Comparison of ENCODE assay signal across 10 cellular contexts in the genomic region with DNA sequence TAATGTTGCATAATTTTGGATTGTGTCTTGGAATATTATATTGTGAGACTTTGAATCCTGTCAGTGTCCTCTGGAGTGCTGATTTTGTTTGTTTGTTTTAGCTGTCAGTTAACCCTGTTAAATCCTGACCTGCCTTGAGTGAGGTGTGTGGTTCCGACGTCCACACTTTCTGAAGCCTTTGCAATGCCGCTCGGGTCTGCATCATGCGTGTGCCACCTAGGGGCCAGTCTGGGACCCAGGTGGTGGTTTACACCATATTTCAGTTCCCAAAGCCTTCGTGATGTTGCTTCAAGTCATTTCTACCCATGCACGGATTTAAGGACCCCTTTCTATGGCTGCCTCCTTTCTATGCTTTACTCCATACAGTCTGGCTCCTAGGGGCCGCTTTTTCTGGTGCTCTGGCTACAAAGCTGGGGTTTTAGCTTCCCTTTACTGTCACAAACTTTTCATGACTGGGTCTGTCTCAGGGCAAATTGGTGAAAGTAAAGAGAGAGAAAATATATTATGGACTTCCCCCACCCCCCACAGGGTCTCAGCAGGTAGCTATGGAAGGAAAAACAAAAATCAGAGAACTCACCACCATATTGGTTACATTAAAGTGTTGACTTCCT. TPM values are rescaled to one million over a fixed set of nuclear protein-coding genes. Genes with fewer than 3 reads are reported as not detected.
DNase-seq lines count a peak whose midpoint lies in the region; ATAC-seq, FAIRE-seq and TF ChIP-seq lines count a peak whose summit lies in the region.
"Had no signal": no experiment of that assay in that cellular context is flagged by ENCODE, and none has a peak within 500 bp of the region (broad histone marks: within the 10 kb centered on the region; RNA-seq: fewer than 3 reads in every experiment).

No MANE protein-coding gene starts in this region.

- no peak overlapping the region for H3K4me3 ChIP-seq in GM06990 (replicated peaks; ENCODE audit: low read depth, low read length)
- H3K4me3 ChIP-seq in GM12878 = no peak overlapping the region
- no peak overlapping the region for H3K4me3 ChIP-seq in liver (ENCODE audit: low read depth in 1 of 3, low read length in 3 of 3)

- no peak for TF ChIP-seq EP300 in GM12878 (IDR thresholded peaks at IDR 0.05; ENCODE audit: borderline replicate concordance in 1 of 2, control insufficient read depth in 1 of 2, low read depth in 2 of 2, low read length in 2 of 2)

- intact Hi-C loops in GM12878 (cut with micrococcal nuclease; ENCODE audit: unreplicated experiment) = no loop called here

- no peak for TF ChIP-seq RAD21 in GM12878 (IDR thresholded peaks at IDR 0.05; ENCODE audit: insufficient read depth, low read depth, low read length)
- peak; percentile 42 to 57 for TF ChIP-seq RAD21 in liver (IDR thresholded peaks at IDR 0.05)

- H3K79me2 ChIP-seq in GM12878 (ENCODE audit: control insufficient read depth, insufficient read depth, low read length) = no peaks in the 10 kb centered on the region

- RAD21 ChIA-PET in GM12878 (lab: Charles Lee; ENCODE audit: unreplicated experiment) = interaction anchor here (0.8 kb wide), 1 partner anchor 278 kb away, joined by 4 read pairs; no protein-coding TSS in a partner anchor

- H2AFZ ChIP-seq in GM12878 (ENCODE audit: control insufficient read depth, low read depth, low read length) = no peak overlapping the region

- no peak overlapping the region for H3K4me2 ChIP-seq in GM12878 (ENCODE audit: control insufficient read depth, insufficient read depth)

- WGBS in GM12878 (ENCODE audit: insufficient coverage, insufficient replicate concordance, low lambda C conversion rate, missing lambda C conversion rate) = 35% methylated on average over 8 of the region's 8 CpGs
- 24% methylated on average over 8 of the region's 8 CpGs for WGBS in liver

- H3K9me3 ChIP-seq in GM12878 (replicated peaks; ENCODE audit: control insufficient read depth, insufficient read depth, low read length) (no peaks in the 10 kb centered on the region), liver (ENCODE audit: control insufficient read depth in 4 of 4, low read length in 3 of 4) (no peaks in the 10 kb centered on the region)

- TF ChIP-seq CTCF in GM06990 (IDR thresholded peaks at IDR 0.05; ENCODE audit: insufficient read depth, low read length, poor library complexity, severe bottlenecking) (peak; percentile 68), LNCAP (IDR thresholded peaks at IDR 0.05) (peak; percentile 71), GM12878 (IDR thresholded peaks at IDR 0.05 in 2 of 3, conservative IDR thresholded peaks at IDR 0.05 in 1 of 3; ENCODE audit: control insufficient read depth in 2 of 3, extremely low read depth in 1 of 3, insufficient read depth in 1 of 3, low read depth in 3 of 3, low read length in 3 of 3) (peak; percentile 28 to 57 (median 39); a peak in 4 of 6 replicates), liver (IDR thresholded peaks at IDR 0.05; ENCODE audit: low read depth, low read length, missing input control) (peak; percentile 34)

- in situ Hi-C loops in GM12878 (cut with MboI) = no loop called here

- TF ChIP-seq POLR2A in GM12878 (IDR thresholded peaks at IDR 0.05; ENCODE audit: low read depth, low read length) = no peak

- POLR2A ChIA-PET in GM12878 (lab: Charles Lee) = no interaction called here

- no peaks in the 10 kb centered on the region for H4K20me1 ChIP-seq in GM12878 (ENCODE audit: control insufficient read depth, insufficient read depth)

- H3K27me3 ChIP-seq in GM06990 (replicated peaks; ENCODE audit: control insufficient read depth, insufficient read depth, low read length) (no peaks in the 10 kb centered on the region), GM12878 (replicated peaks in 1 of 2; ENCODE audit: control insufficient read depth in 2 of 2, insufficient read depth in 2 of 2, low read length in 1 of 2) (peaks cover 0 to 4% of the 10 kb centered on the region in 2 experiments; a peak in 2 of 4 replicates), liver (ENCODE audit: control insufficient read depth in 4 of 4, insufficient read depth in 4 of 4, low read length in 3 of 4) (peaks cover 0 to 7% (median under 1%) of the 10 kb centered on the region in 4 donors)

- CTCF ChIA-PET in GM12878 (lab: Yijun Ruan, JAX) = interaction anchor here (0.8 to 1.7 kb wide), 5 partner anchors 15 to 138 kb away, joined by 3 read pairs; no protein-coding TSS in a partner anchor

- SMC1A ChIA-PET in GM12878 (lab: Charles Lee; ENCODE audit: uncharacterized antibody, unreplicated experiment) = no interaction called here

- no peak overlapping the region for H3K9ac ChIP-seq in GM12878 (ENCODE audit: control insufficient read depth, insufficient read depth, low read length)
- H3K9ac ChIP-seq in liver (ENCODE audit: low read depth in 1 of 2, low read length in 2 of 2) = no peak overlapping the region

- H3K36me3 ChIP-seq in GM06990 (ENCODE audit: control insufficient read depth, insufficient read depth, low read length) = no peaks in the 10 kb centered on the region
- H3K36me3 ChIP-seq in GM12878 (ENCODE audit: control insufficient read depth in 2 of 2, insufficient read depth in 2 of 2, low read length in 1 of 2) = no peaks in the 10 kb centered on the region
- H3K36me3 ChIP-seq in liver (ENCODE audit: control insufficient read depth in 4 of 4, insufficient read depth in 3 of 4, low read depth in 1 of 4, low read length in 3 of 4) = no peaks in the 10 kb centered on the region

- FAIRE-seq in GM12878 (lab: Jason Lieb, UNC) = no peak

- DNase-seq in GM06990 (ENCODE audit: extremely low read depth, insufficient read length) (no peak), GM12878 (ENCODE audit: low read depth, low spot score) (no peak), caudate nucleus (lab: John Stamatoyannopoulos, UW) (no peak)
- DNase-seq: activated naive CD4-positive, alpha-beta T cell treated with Interleukin-2 at 50 U/mL for 16 hours had no signal

- H3K27ac ChIP-seq in GM12878 (ENCODE audit: control insufficient read depth, insufficient read depth) (no peak overlapping the region), liver (ENCODE audit: low read depth in 1 of 2, low read length in 2 of 2) (no peak overlapping the region), caudate nucleus (ENCODE audit: low read depth, low read length) (no peak overlapping the region)

- peak; percentile 71 for ATAC-seq in GM12878
- ATAC-seq in GM21390 (IDR thresholded peaks at IDR 0.05; ENCODE audit: unreplicated experiment) = no peak
- ATAC-seq in HG03139 (IDR thresholded peaks at IDR 0.05; ENCODE audit: unreplicated experiment) = no peak
- ATAC-seq in GM21825 (IDR thresholded peaks at IDR 0.05; ENCODE audit: unreplicated experiment) = no peak
- ATAC-seq: natural killer cell treated with Interleukin-12 subunit alpha and Interleukin-12 subunit beta and Interleukin-15 and Interleukin-18, amount 100 ng/mL, for 72 hours had no signal

- no TSS peak for BruUV-seq in GM12878 (replicated peaks; lab: Mats Ljungman, UMichigan)

- H3K4me1 ChIP-seq in GM12878 (ENCODE audit: control insufficient read depth, insufficient read depth, low read length) (no peaks in the 10 kb centered on the region), liver (ENCODE audit: control insufficient read depth in 4 of 4, insufficient read depth in 4 of 4, low read length in 3 of 4) (no peaks in the 10 kb centered on the region)

RNA-seq across cellular contexts. Expression of a gene that starts 11.4 kb away (rescaled TPM):
- total RNA-seq in GM12878 (2013; cell fraction: nucleolus; rRNA removed) = not detected in 2 replicates
- total RNA-seq in GM12878 (2014; rRNA removed) (not detected in 2 replicates), GM12878 (2014; rRNA removed; fragmentation: Illumina TruSeq; extraction: Trizol) (not detected in 2 replicates), GM12878 (2021) (not detected in 2 replicates), liver (under 1 TPM in 1 of 2 donors, not detected in 1; under 0.01 TPM)
- not detected for polyA plus RNA-seq in GM12878 (2011; ENCODE audit: low read depth)
- polyA plus RNA-seq in GM12878 (2011; rRNA removed) (not detected in 2 replicates), GM12878 (2014; fragmentation: Illumina TruSeq; extraction: Trizol) (not detected in 2 replicates), GM12878 (2014; fragmentation: Nextera tagmentation; extraction: Ambion mirVana) (not detected), GM12878 (2014; rRNA removed) (not detected in 2 replicates), GM12878 (2016; fragmentation: Nextera tagmentation; extraction: Ambion mirVana) (not detected), liver (not detected)
- polyA plus RNA-seq in GM12878 (2011; cell fraction: cytosol; rRNA removed) = not detected in 2 replicates
- polyA plus RNA-seq in GM12878 (2011; cell fraction: nucleus; rRNA removed) = not detected in 2 replicates
- polyA plus RNA-seq in GM12878 (2012) = not detected in 2 replicates
- not detected in 2 replicates for polyA minus RNA-seq in GM12878 (2011; rRNA and poly(A)+ RNA removed)
- polyA minus RNA-seq in GM12878 (2011; cell fraction: cytosol; rRNA and poly(A)+ RNA removed) = not detected in 2 replicates
- not detected in 2 replicates for polyA minus RNA-seq in GM12878 (2011; cell fraction: nucleus; rRNA and poly(A)+ RNA removed)

RNA-seq across cellular contexts. Expression of a gene that starts 30.0 kb away (rescaled TPM):
- total RNA-seq in GM12878 (2013; cell fraction: nucleolus; rRNA removed) = not detected in 2 replicates
- not detected in 2 replicates for total RNA-seq in GM12878 (2014; rRNA removed)
- total RNA-seq in GM12878 (2014; rRNA removed; fragmentation: Illumina TruSeq; extraction: Trizol) = not detected in 2 replicates
- total RNA-seq in GM12878 (2021) = not detected in 2 replicates
- polyA plus RNA-seq in GM12878 (2011; ENCODE audit: low read depth) = not detected
- polyA plus RNA-seq in GM12878 (2011; rRNA removed) = not detected in 2 replicates
- not detected in 2 replicates for polyA plus RNA-seq in GM12878 (2011; cell fraction: cytosol; rRNA removed)
- not detected in 2 replicates for polyA plus RNA-seq in GM12878 (2011; cell fraction: nucleus; rRNA removed)
- not detected in 2 replicates for polyA plus RNA-seq in GM12878 (2012)
- polyA plus RNA-seq in GM12878 (2014; fragmentation: Illumina TruSeq; extraction: Trizol) = not detected in 2 replicates
- polyA plus RNA-seq in GM12878 (2014; fragmentation: Nextera tagmentation; extraction: Ambion mirVana) = under 1 TPM in 1 of 2 experiments, not detected in 1; 0.04 TPM
- not detected in 2 replicates for polyA plus RNA-seq in GM12878 (2014; rRNA removed)
- not detected for polyA plus RNA-seq in GM12878 (2016; fragmentation: Nextera tagmentation; extraction: Ambion mirVana)
- not detected in 2 replicates for polyA minus RNA-seq in GM12878 (2011; rRNA and poly(A)+ RNA removed)
- polyA minus RNA-seq in GM12878 (2011; cell fraction: cytosol; rRNA and poly(A)+ RNA removed) = not detected in 2 replicates
- polyA minus RNA-seq in GM12878 (2011; cell fraction: nucleus; rRNA and poly(A)+ RNA removed) = not detected in 2 replicates
- total RNA-seq in liver = not detected
- not detected for polyA plus RNA-seq in liver
- total RNA-seq: natural killer cell treated with Interleukin-12 subunit alpha and Interleukin-12 subunit beta and Interleukin-15 and Interleukin-18, amount 100 ng/mL, for 72 hours had no signal

RNA-seq across cellular contexts. Expression of a gene that starts 53.6 kb away (rescaled TPM):
- 5.0 and 5.3 TPM in 2 replicates for total RNA-seq in GM12878 (2013; cell fraction: nucleolus; rRNA removed)
- total RNA-seq in GM12878 (2014; rRNA removed) (10.4 and 12.1 TPM in 2 replicates), GM12878 (2014; rRNA removed; fragmentation: Illumina TruSeq; extraction: Trizol) (7.5 and 7.7 TPM in 2 replicates), GM12878 (2021) (18.9 TPM in 2 replicates), liver (10 to 100 TPM; 11.3 to 16.9 TPM)
- 14.0 TPM for polyA plus RNA-seq in GM12878 (2011; ENCODE audit: low read depth)
- polyA plus RNA-seq in GM12878 (2011; rRNA removed) (11.3 and 11.6 TPM in 2 replicates), GM12878 (2014; fragmentation: Illumina TruSeq; extraction: Trizol) (19.2 TPM in 2 replicates), GM12878 (2014; fragmentation: Nextera tagmentation; extraction: Ambion mirVana) (1 to 10 TPM; 1.9 to 2.8 TPM), GM12878 (2014; rRNA removed) (16.1 and 18.2 TPM in 2 replicates), GM12878 (2016; fragmentation: Nextera tagmentation; extraction: Ambion mirVana) (under 1 TPM; 0.62 to 0.74 TPM), liver (10 to 100 TPM in 1 of 2 donors, 1 to 10 TPM in 1; 3.2 to 22.1 TPM)
- 9.2 and 9.5 TPM in 2 replicates for polyA plus RNA-seq in GM12878 (2011; cell fraction: cytosol; rRNA removed)
- 5.2 and 6.1 TPM in 2 replicates for polyA plus RNA-seq in GM12878 (2011; cell fraction: nucleus; rRNA removed)
- polyA plus RNA-seq in GM12878 (2012) = 17.1 and 27.6 TPM in 2 replicates
- polyA minus RNA-seq in GM12878 (2011; rRNA and poly(A)+ RNA removed) = 8.1 and 8.6 TPM in 2 replicates
- 2.8 and 4.0 TPM in 2 replicates for polyA minus RNA-seq in GM12878 (2011; cell fraction: cytosol; rRNA and poly(A)+ RNA removed)
- 3.9 and 5.5 TPM in 2 replicates for polyA minus RNA-seq in GM12878 (2011; cell fraction: nucleus; rRNA and poly(A)+ RNA removed)

RNA-seq across cellular contexts. Expression of a gene that starts 55.8 kb away (rescaled TPM):
- total RNA-seq in GM12878 (2013; cell fraction: nucleolus; rRNA removed) = 0.17 and 0.61 TPM in 2 replicates
- total RNA-seq in GM12878 (2014; rRNA removed) (not detected in 2 replicates), GM12878 (2014; rRNA removed; fragmentation: Illumina TruSeq; extraction: Trizol) (not detected in 2 replicates), GM12878 (2021) (not detected in 2 replicates), liver (10 to 100 TPM in 1 of 2 donors, not detected in 1; 10.0 TPM)
- not detected for polyA plus RNA-seq in GM12878 (2011; ENCODE audit: low read depth)
- polyA plus RNA-seq in GM12878 (2011; rRNA removed) (0.03 TPM in 1 of 2 replicates, not detected in the other), GM12878 (2014; fragmentation: Illumina TruSeq; extraction: Trizol) (not detected in 2 replicates), GM12878 (2014; fragmentation: Nextera tagmentation; extraction: Ambion mirVana) (not detected), GM12878 (2014; rRNA removed) (not detected in 2 replicates), GM12878 (2016; fragmentation: Nextera tagmentation; extraction: Ambion mirVana) (not detected), liver (under 1 TPM in 1 of 2 donors, not detected in 1; 0.09 TPM)
- 0.02 TPM in 1 of 2 replicates, not detected in the other for polyA plus RNA-seq in GM12878 (2011; cell fraction: cytosol; rRNA removed)
- polyA plus RNA-seq in GM12878 (2011; cell fraction: nucleus; rRNA removed) = 0.06 and 0.12 TPM in 2 replicates
- 0.04 and 0.16 TPM in 2 replicates for polyA plus RNA-seq in GM12878 (2012)
- polyA minus RNA-seq in GM12878 (2011; rRNA and poly(A)+ RNA removed) = not detected in 2 replicates
- polyA minus RNA-seq in GM12878 (2011; cell fraction: cytosol; rRNA and poly(A)+ RNA removed) = not detected in 2 replicates
- not detected in 2 replicates for polyA minus RNA-seq in GM12878 (2011; cell fraction: nucleus; rRNA and poly(A)+ RNA removed)
- total RNA-seq: natural killer cell treated with Interleukin-12 subunit alpha and Interleukin-12 subunit beta and Interleukin-15 and Interleukin-18, amount 100 ng/mL, for 72 hours had no signal
